ENCODE assay signal across 8 cellular contexts in the genomic region with DNA sequence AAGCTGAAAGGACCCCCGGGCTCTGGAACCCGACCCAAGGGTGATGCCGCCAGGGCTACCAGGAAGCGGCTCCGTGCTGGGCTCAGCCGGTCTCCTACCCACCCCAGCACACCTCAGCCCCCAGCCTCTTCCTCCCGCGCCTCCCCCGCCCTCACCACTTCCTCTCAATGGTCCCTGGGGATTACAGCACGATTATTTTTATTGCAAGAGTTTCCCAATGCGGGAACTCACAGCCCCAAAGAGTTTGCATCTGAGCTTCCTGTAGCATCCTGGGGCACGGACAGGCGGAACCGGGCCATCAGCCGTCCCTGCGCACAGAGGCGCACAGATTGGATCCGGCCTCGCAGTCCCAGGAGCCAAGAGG. TPM values are rescaled to one million over a fixed set of nuclear protein-coding genes. Genes with fewer than 3 reads are reported as not detected.
A peak's percentile ranks its signal among the peaks of the same experiment; 100 is the strongest.
DNase-seq lines count a peak whose midpoint lies in the region; ATAC-seq, FAIRE-seq and TF ChIP-seq lines count a peak whose summit lies in the region.

No MANE protein-coding gene starts in this region.

- peaks cover 54% of the 10 kb centered on the region for H3K27me3 Mint-ChIP-seq in astrocyte (ENCODE audit: low read depth, unreplicated experiment)
- H3K27me3 Mint-ChIP-seq in naive thymus-derived CD4-positive, alpha-beta T cell, result no peaks in the 10 kb centered on the region

- POLR2A ChIA-PET in naive thymus-derived CD4-positive, alpha-beta T cell (lab: Charles Lee), result interaction anchor here (0.8 to 12.9 kb wide), 11 partner anchors 18 to 312 kb away, joined by 3 to 569 read pairs (median 4); partner anchors contain the start of genes ITGB2, PTTG1IP and UBE2G2

- peak overlapping the region; percentile 33 for H3K4me3 ChIP-seq in astrocyte (ENCODE audit: insufficient read depth, low read depth, low read length)
- H3K4me3 ChIP-seq in naive thymus-derived CD4-positive, alpha-beta T cell (ENCODE audit: low read length), result peak overlapping the region; percentile 86

- no peaks in the 10 kb centered on the region for H3K9me3 ChIP-seq in KOPT-K1 (ENCODE audit: insufficient read depth, low read length, poor library complexity, severe bottlenecking)
- H3K9me3 ChIP-seq in astrocyte (ENCODE audit: insufficient read depth, low read depth, low read length), result no peaks in the 10 kb centered on the region
- no peaks in the 10 kb centered on the region for H3K9me3 ChIP-seq in naive thymus-derived CD4-positive, alpha-beta T cell (ENCODE audit: control insufficient read depth in 2 of 3, low read length in 3 of 3)

- CTCF ChIA-PET in naive thymus-derived CD4-positive, alpha-beta T cell (lab: Charles Lee), result interaction anchor here (1.3 to 6.2 kb wide), 6 partner anchors 14 to 131 kb away, joined by 5 to 95 read pairs (median 15); partner anchors contain the start of gene UBE2G2

- no peak for FAIRE-seq in astrocyte (lab: Jason Lieb, UNC)

- no peaks in the 10 kb centered on the region for H3K9me3 Mint-ChIP-seq in astrocyte (ENCODE audit: unreplicated experiment)
- H3K9me3 Mint-ChIP-seq in naive thymus-derived CD4-positive, alpha-beta T cell, result no peaks in the 10 kb centered on the region

- H3K27me3 ChIP-seq in astrocyte (ENCODE audit: insufficient read depth, low read length), result peaks cover 31% of the 10 kb centered on the region
- H3K27me3 ChIP-seq in naive thymus-derived CD4-positive, alpha-beta T cell (ENCODE audit: control insufficient read depth in 2 of 2, insufficient read depth in 2 of 2, low read length in 2 of 2), result no peaks in the 10 kb centered on the region

- H3K4me1 ChIP-seq in astrocyte (ENCODE audit: insufficient read depth, low read length), result peaks cover 40% of the 10 kb centered on the region
- peaks cover 38% of the 10 kb centered on the region in 2 donors for H3K4me1 ChIP-seq in naive thymus-derived CD4-positive, alpha-beta T cell (ENCODE audit: control insufficient read depth in 2 of 2, insufficient read depth in 2 of 2, low read length in 2 of 2)

- no peak for ATAC-seq in naive thymus-derived CD4-positive, alpha-beta T cell
- ATAC-seq in HG02798 (IDR thresholded peaks at IDR 0.05; ENCODE audit: poor library complexity, unreplicated experiment), result no peak

- peaks cover 63% of the 10 kb centered on the region for H4K20me1 ChIP-seq in astrocyte (ENCODE audit: insufficient read depth, low read length)

- H3K4me2 ChIP-seq in astrocyte (ENCODE audit: low read length), result peak overlapping the region; percentile 76

- no peak for TF ChIP-seq CTCF in astrocyte (IDR thresholded peaks at IDR 0.05; ENCODE audit: insufficient read depth, low read depth, low read length)

- H3K4me3 Mint-ChIP-seq in astrocyte (ENCODE audit: unreplicated experiment), result peak overlapping the region; percentile 14
- H3K4me3 Mint-ChIP-seq in naive thymus-derived CD4-positive, alpha-beta T cell, result peak overlapping the region; percentile 88 to 97 (median 91)

- peak overlapping the region; percentile 97 for H3K27ac ChIP-seq in KOPT-K1 (ENCODE audit: low read depth, low read length, poor library complexity, severe bottlenecking)
- H3K27ac ChIP-seq in astrocyte (ENCODE audit: low read depth, low read length), result no peak overlapping the region
- peak overlapping the region; percentile 79 for H3K27ac ChIP-seq in naive thymus-derived CD4-positive, alpha-beta T cell (ENCODE audit: low read depth, low read length)

- no peak overlapping the region for H3K9ac ChIP-seq in astrocyte (ENCODE audit: low read length)

- peaks cover 2% of the 10 kb centered on the region for H3K36me3 Mint-ChIP-seq in astrocyte (ENCODE audit: low read depth, unreplicated experiment)
- peaks cover 0 to 11% (median 0%) of the 10 kb centered on the region in 5 donors for H3K36me3 Mint-ChIP-seq in naive thymus-derived CD4-positive, alpha-beta T cell

- intact Hi-C loops in naive thymus-derived CD4-positive, alpha-beta T cell (cut with micrococcal nuclease), result loop anchor here in 1 of 2 donors (10.0 kb wide), 1 partner anchor 916 kb away; the partner anchor contains the start of gene TRAPPC10

- no peaks in the 10 kb centered on the region for H3K79me2 ChIP-seq in astrocyte (ENCODE audit: insufficient read depth, low read length)

- H3K36me3 ChIP-seq in KOPT-K1 (ENCODE audit: insufficient read depth, low read length), result no peaks in the 10 kb centered on the region
- no peaks in the 10 kb centered on the region for H3K36me3 ChIP-seq in astrocyte (ENCODE audit: insufficient read depth, low read length)
- peaks cover 0 to 5% (median 0%) of the 10 kb centered on the region in 3 experiments for H3K36me3 ChIP-seq in naive thymus-derived CD4-positive, alpha-beta T cell (ENCODE audit: control insufficient read depth in 2 of 3, insufficient read depth in 3 of 3, low read length in 3 of 3)

- DNase-seq in GDM1 (lab: John Stamatoyannopoulos, UW), result peak; percentile 31
- no peak for DNase-seq in astrocyte (ENCODE audit: low read depth)
- DNase-seq in naive thymus-derived CD4-positive, alpha-beta T cell, result peak in 1 of 9 donors; percentile 20
- DNase-seq in NCI-H1930 (lab: John Stamatoyannopoulos, UW), result no peak
- DNase-seq in stimulated activated CD4-positive, alpha-beta T cell treated with anti-CD3 and anti-CD28 coated beads, Interleukin-2, amount 100 ng/mL, for 48 hours, result no peak
- DNase-seq in dermis blood vessel endothelial cell, result no peak

- H2AFZ ChIP-seq in astrocyte (ENCODE audit: low read depth, low read length), result no peak overlapping the region

- H3K27ac Mint-ChIP-seq in astrocyte (ENCODE audit: unreplicated experiment), result no peak overlapping the region
- peak overlapping the region; percentile 72 to 95 (median 90) for H3K27ac Mint-ChIP-seq in naive thymus-derived CD4-positive, alpha-beta T cell

- H3K4me1 Mint-ChIP-seq in astrocyte (ENCODE audit: low read depth, unreplicated experiment), result peaks cover 22% of the 10 kb centered on the region
- peaks cover 37 to 54% (median 48%) of the 10 kb centered on the region in 7 donors for H3K4me1 Mint-ChIP-seq in naive thymus-derived CD4-positive, alpha-beta T cell

RNA-seq across cellular contexts. Expression of gene SLX9, which starts 8.7 kb away (rescaled TPM):
- total RNA-seq in astrocyte (26.0 and 38.8 TPM in 2 replicates), dermis blood vessel endothelial cell (24.8 and 32.7 TPM in 2 replicates)
- 10 to 100 TPM; 17.8 to 46.4 (median 20.6) TPM for total RNA-seq in naive thymus-derived CD4-positive, alpha-beta T cell
- polyA plus RNA-seq in naive thymus-derived CD4-positive, alpha-beta T cell, result 10 to 100 TPM; 13.2 to 14.9 TPM

RNA-seq across cellular contexts. Expression of gene ITGB2, which starts 10.4 kb away (rescaled TPM):
- total RNA-seq in astrocyte (0.61 TPM in 1 of 2 replicates, not detected in the other), dermis blood vessel endothelial cell (0.05 and 0.34 TPM in 2 replicates)
- 100 to 1,000 TPM; 280 to 877 (median 371) TPM for total RNA-seq in naive thymus-derived CD4-positive, alpha-beta T cell
- polyA plus RNA-seq in naive thymus-derived CD4-positive, alpha-beta T cell, result 100 to 1,000 TPM; 459 to 768 TPM

RNA-seq across cellular contexts. Expression of gene PTTG1IP, which starts 57.6 kb away (rescaled TPM):
- 208 and 240 TPM in 2 replicates for total RNA-seq in astrocyte
- total RNA-seq in naive thymus-derived CD4-positive, alpha-beta T cell, result 100 to 1,000 TPM in 2 of 5 experiments, 10 to 100 TPM in 3; 83.8 to 122 (median 95.6) TPM
- polyA plus RNA-seq in naive thymus-derived CD4-positive, alpha-beta T cell, result 10 to 100 TPM; 60.9 to 79.8 TPM
- total RNA-seq in dermis blood vessel endothelial cell, result 505 and 528 TPM in 2 replicates

Comparison
In these comparisons a context has a peak if more than half of its experiments do, and no peak if none do; other contexts are left out.
1. RNA of gene ITGB2, which starts 10.4 kb away (total RNA-seq): 280 to 877 TPM in naive thymus-derived CD4-positive, alpha-beta T cell; 0.61 TPM in astrocyte and 0.05 to 0.34 TPM in dermis blood vessel endothelial cell; every median in the first group is over 100 times any median in the second.